In genomic region chr13:103101500-103101899, GRCh38 we compare ENCODE assay signal across 1 cellular context.
TF ChIP-seq lines count a peak whose summit lies in the region.

No MANE protein-coding gene starts in this region.

TF ChIP-seq in GM23338, 12 proteins besides CTCF, POLR2A, EP300 and RAD21 (continued from another document):
- no peak for TF ChIP-seq NANOG (IDR thresholded peaks at IDR 0.05; ENCODE audit: borderline replicate concordance)
- TF ChIP-seq JUNB (IDR thresholded peaks at IDR 0.05; ENCODE audit: unreplicated experiment), result no peak
- TF ChIP-seq ZNF331 (CRISPR knock-in tag; IDR thresholded peaks at IDR 0.05; ENCODE audit: low read depth), result no peak
- no peak for TF ChIP-seq EZH2phosphoT487 (IDR thresholded peaks at IDR 0.05; ENCODE audit: unreplicated experiment)
- TF ChIP-seq REST (IDR thresholded peaks at IDR 0.05; ENCODE audit: unreplicated experiment), result no peak
- no peak for TF ChIP-seq ZNF114 (CRISPR knock-in tag; IDR thresholded peaks at IDR 0.05)
- no peak for TF ChIP-seq CREB1 (CRISPR knock-in tag; IDR thresholded peaks at IDR 0.05; ENCODE audit: low read depth)
- TF ChIP-seq ZNF462 (CRISPR knock-in tag; IDR thresholded peaks at IDR 0.05), result no peak
- TF ChIP-seq ETS1 (IDR thresholded peaks at IDR 0.05), result no peak
